8 cellular contexts compared by ENCODE assay signal in the genomic region with DNA sequence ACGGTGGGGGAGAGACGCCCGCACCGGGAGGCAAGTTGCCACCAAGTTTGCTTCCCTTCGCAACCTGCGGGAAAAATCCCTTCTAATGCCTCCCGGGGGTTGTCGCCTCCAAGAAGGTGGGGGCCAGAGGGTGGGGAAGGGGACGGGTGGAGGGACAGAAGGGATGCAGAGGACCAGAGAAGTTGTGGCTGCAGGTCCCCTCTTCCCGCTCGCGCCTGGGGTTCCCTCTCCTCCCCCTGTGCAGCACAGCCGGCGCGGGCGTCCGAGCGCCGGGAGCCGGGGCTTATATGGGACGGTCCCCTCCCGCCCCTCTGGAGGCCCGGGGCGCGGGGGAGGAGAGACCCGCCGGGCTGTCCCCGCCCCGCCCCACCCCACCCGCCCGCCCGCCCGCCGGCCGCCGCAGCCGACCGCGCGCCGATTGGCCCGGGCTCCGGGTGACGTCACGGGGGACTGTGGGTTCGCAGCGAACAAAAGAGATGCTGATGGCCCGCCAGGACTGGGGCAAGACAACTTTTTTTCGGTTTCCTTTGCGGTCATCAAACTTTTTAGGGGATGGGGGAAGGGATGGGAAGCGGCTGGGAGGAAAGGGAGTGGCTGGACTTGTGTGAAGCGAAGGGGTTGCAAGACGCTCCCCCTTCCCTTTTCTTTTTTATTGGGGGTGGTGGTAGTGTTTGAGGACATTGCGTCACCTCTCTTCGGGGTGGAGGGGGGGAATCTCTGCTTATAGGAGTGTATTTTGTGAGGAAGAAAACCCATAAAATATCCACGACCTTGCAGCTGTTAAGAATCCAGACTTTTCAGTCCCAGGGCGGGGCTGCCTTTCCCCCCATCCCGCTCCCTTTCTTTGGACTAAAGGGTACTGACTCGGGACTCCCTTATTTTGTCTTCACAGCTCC. TPM values are rescaled to one million over a fixed set of nuclear protein-coding genes. Genes with fewer than 3 reads are reported as not detected.
A peak's percentile ranks its signal among the peaks of the same experiment; 100 is the strongest.
DNase-seq lines count a peak whose midpoint lies in the region; ATAC-seq lines count a peak whose summit lies in the region.

A gene (minus strand): TSS at position 260 of the 896 bp plus-strand sequence. CDS start 266 bp downstream, outside the sequence.

- H3K36me3 Mint-ChIP-seq in activated T-cell treated with anti-CD3 and anti-CD28 coated beads, Interleukin-2, amount 50 U/mL, for 4 hours (ENCODE audit: insufficient read depth): no peaks in the 10 kb centered on the region

- H3K27me3 ChIP-seq in esophagus (ENCODE audit: control insufficient read depth in 1 of 2, insufficient read depth in 2 of 2, low read length in 2 of 2): no peaks in the 10 kb centered on the region

- DNase-seq in NCI-H2081 (lab: John Stamatoyannopoulos, UW): peak; percentile 47 to 54
- no peak for DNase-seq in NCI-H2081 treated with DMSO at 0.1 percent for 48 hours (lab: John Stamatoyannopoulos, UW)
- DNase-seq in NCI-H774 (lab: John Stamatoyannopoulos, UW): peak; percentile 72
- DNase-seq in activated T-cell treated with anti-CD3 and anti-CD28 coated beads, Interleukin-2, amount 50 U/mL, for 4 hours: peak; percentile 52
- peak; percentile 87 for DNase-seq in mucosa of gallbladder (ENCODE audit: low spot score)
- DNase-seq in stimulated activated CD8-positive, alpha-beta memory T cell treated with anti-CD3 and anti-CD28 coated beads, Interleukin-4, amount 100 ng/mL, for 4 hours (ENCODE audit: low read depth in 2 of 2, low spot score in 1 of 2): peak; percentile 31

- no peaks in the 10 kb centered on the region for H3K9me3 ChIP-seq in esophagus (ENCODE audit: control insufficient read depth in 2 of 2, insufficient read depth in 1 of 2, low read depth in 1 of 2, low read length in 1 of 2)

- WGBS in esophagus, 2 donors: 0 to 1% methylated on average over 34 to 59 of the region's 59 CpGs

- H3K4me3 ChIP-seq in esophagus (ENCODE audit: low read depth in 1 of 2, low read length in 2 of 2): peak within 1 kb of the TSS; percentile 47 to 51

- peak; percentile 84 for ATAC-seq in HG03039 (IDR thresholded peaks at IDR 0.05; ENCODE audit: unreplicated experiment)
- peak; percentile 75 to 84 for ATAC-seq in activated T-cell treated with anti-CD3 and anti-CD28 coated beads, Interleukin-2, amount 50 U/mL, for 4 hours

- H3K4me1 ChIP-seq in esophagus (ENCODE audit: control insufficient read depth in 2 of 2, insufficient read depth in 2 of 2, low read length in 1 of 2): peaks cover 0 to 6% of the 10 kb centered on the region in 2 donors

- H3K27me3 Mint-ChIP-seq in activated T-cell treated with anti-CD3 and anti-CD28 coated beads, Interleukin-2, amount 50 U/mL, for 4 hours (ENCODE audit: low read depth): peaks cover 69% of the 10 kb centered on the region

- peak within 1 kb of the TSS; percentile 79 to 93 for H3K27ac ChIP-seq in esophagus (ENCODE audit: low read depth in 2 of 2, low read length in 1 of 2)

- peak within 1 kb of the TSS; percentile 77 for H3K4me3 Mint-ChIP-seq in activated T-cell treated with anti-CD3 and anti-CD28 coated beads, Interleukin-2, amount 50 U/mL, for 4 hours

- H3K36me3 ChIP-seq in esophagus (ENCODE audit: control insufficient read depth in 2 of 2, insufficient read depth in 2 of 2, low read length in 1 of 2): no peaks in the 10 kb centered on the region

- no peaks in the 10 kb centered on the region for H3K9me3 Mint-ChIP-seq in activated T-cell treated with anti-CD3 and anti-CD28 coated beads, Interleukin-2, amount 50 U/mL, for 4 hours

- H3K4me1 Mint-ChIP-seq in activated T-cell treated with anti-CD3 and anti-CD28 coated beads, Interleukin-2, amount 50 U/mL, for 4 hours (ENCODE audit: low read depth): peaks cover 20% of the 10 kb centered on the region

RNA-seq across cellular contexts. Expression of the gene that starts here (rescaled TPM):
- 1 to 10 TPM; 3.0 to 4.6 (median 3.9) TPM for total RNA-seq in activated T-cell treated with anti-CD3 and anti-CD28 coated beads, Interleukin-2, amount 50 U/mL, for 4 hours
- polyA plus RNA-seq in esophagus: 100 to 1,000 TPM in 1 of 2 donors, 10 to 100 TPM in 1; 48.8 to 154 TPM
- total RNA-seq in mucosa of gallbladder: 157 TPM

Comparison
In these comparisons a context has a peak if more than half of its experiments do, and no peak if none do; other contexts are left out.
1. RNA of the gene that starts here (total RNA-seq): 157 TPM in mucosa of gallbladder (single experiment); 3.0 to 4.6 TPM in activated T-cell treated with anti-CD3 and anti-CD28 coated beads, Interleukin-2, amount 50 U/mL, for 4 hours; every median in the first group is over 10 times any median in the second.